ENCODE assay signal across 8 cellular contexts in the genomic region with DNA sequence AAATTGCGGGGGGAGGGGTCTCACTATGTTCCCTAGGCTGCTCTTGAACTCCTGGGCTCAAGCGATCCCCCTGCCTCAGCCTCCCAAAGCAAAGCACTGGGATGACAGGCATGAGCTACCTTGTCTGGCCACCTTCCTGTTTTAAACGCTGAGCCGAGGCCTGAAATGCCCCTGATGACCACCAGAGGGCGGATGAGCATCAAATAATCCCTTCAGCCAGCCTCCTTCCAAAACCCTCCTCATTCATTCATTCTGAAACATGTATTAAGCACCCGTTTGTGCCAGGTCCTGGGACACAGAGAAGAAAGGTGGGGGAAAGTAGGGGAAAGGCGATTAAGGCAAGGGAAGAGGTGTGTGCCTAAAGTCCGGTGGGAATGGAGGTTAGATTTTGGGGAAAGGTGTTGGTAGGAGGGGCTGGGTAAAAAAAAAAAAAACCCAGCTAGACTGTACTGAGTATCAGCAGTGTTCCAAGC. TPM values are rescaled to one million over a fixed set of nuclear protein-coding genes. Genes with fewer than 3 reads are reported as not detected.
DNase-seq lines count a peak whose midpoint lies in the region; ATAC-seq and TF ChIP-seq lines count a peak whose summit lies in the region.

No MANE protein-coding gene starts in this region.

- DNase-seq in CD4-positive, CD25-positive, alpha-beta regulatory T cell = peak; percentile 73 to 90 (median 86)
- peak; percentile 75 for DNase-seq in NCI-H748 treated with DMSO at 0.1 percent for 48 hours (lab: John Stamatoyannopoulos, UW)
- DNase-seq in activated CD4-positive, alpha-beta T cell treated with anti-CD3 and anti-CD28 coated beads, Interleukin-2, amount 50 U/mL, for 1 hour = peak; percentile 82
- peak; percentile 92 for DNase-seq in dermis blood vessel endothelial cell
- DNase-seq in lung (ENCODE audit: low spot score) = peak; percentile 87
- DNase-seq in stimulated activated CD8-positive, alpha-beta memory T cell treated with anti-CD3 and anti-CD28 coated beads, Interleukin-15, amount 100 ng/mL, for 4 hours (ENCODE audit: low read depth in 2 of 2) = peak; percentile 54 to 70

- no peaks in the 10 kb centered on the region for H3K27me3 ChIP-seq in CD4-positive, CD25-positive, alpha-beta regulatory T cell (ENCODE audit: control insufficient read depth, insufficient read depth, low read length)
- H3K27me3 ChIP-seq in lung (ENCODE audit: control insufficient read depth, insufficient read depth) = no peaks in the 10 kb centered on the region

- H3K4me1 Mint-ChIP-seq in CD4-positive, CD25-positive, alpha-beta regulatory T cell = peaks cover 0 to 19% (median 3%) of the 10 kb centered on the region in 4 donors

- H3K9me3 Mint-ChIP-seq in CD4-positive, CD25-positive, alpha-beta regulatory T cell = peaks cover 0 to 5% (median 0%) of the 10 kb centered on the region in 7 donors

- peak; percentile 97 for TF ChIP-seq CTCF in lung (IDR thresholded peaks at IDR 0.05; ENCODE audit: control extremely low read depth, extremely low read depth)

- no peaks in the 10 kb centered on the region for H3K9me3 ChIP-seq in CD4-positive, CD25-positive, alpha-beta regulatory T cell (ENCODE audit: control insufficient read depth in 2 of 2, low read length in 2 of 2)
- H3K9me3 ChIP-seq in lung (ENCODE audit: control insufficient read depth in 2 of 2, insufficient read depth in 1 of 2, low read length in 1 of 2) = no peaks in the 10 kb centered on the region

- H3K36me3 Mint-ChIP-seq in CD4-positive, CD25-positive, alpha-beta regulatory T cell = no peaks in the 10 kb centered on the region

- no peak overlapping the region for H3K4me3 ChIP-seq in CD4-positive, CD25-positive, alpha-beta regulatory T cell (ENCODE audit: low read depth, low read length)
- H3K4me3 ChIP-seq in lung = no peak overlapping the region

- peak overlapping the region in 1 of 3 donors; percentile 36 for H3K27ac Mint-ChIP-seq in CD4-positive, CD25-positive, alpha-beta regulatory T cell

- peaks cover 9% of the 10 kb centered on the region for H3K4me1 ChIP-seq in CD4-positive, CD25-positive, alpha-beta regulatory T cell (ENCODE audit: control insufficient read depth, insufficient read depth, low read length, poor library complexity, severe bottlenecking)
- H3K4me1 ChIP-seq in lung (ENCODE audit: control insufficient read depth in 2 of 2, insufficient read depth in 2 of 2, low read length in 2 of 2) = peaks cover 0 to 10% of the 10 kb centered on the region in 2 donors

- WGBS in lung, 2 donors = 2% methylated on average over 8 of the region's 8 CpGs

- H3K27me3 Mint-ChIP-seq in CD4-positive, CD25-positive, alpha-beta regulatory T cell = peaks cover 18% of the 10 kb centered on the region

- no peak overlapping the region for H3K4me3 Mint-ChIP-seq in CD4-positive, CD25-positive, alpha-beta regulatory T cell

- ATAC-seq in CD4-positive, CD25-positive, alpha-beta regulatory T cell (ENCODE audit: low read depth in 2 of 2) = peak; percentile 70 to 72
- ATAC-seq in HG02798 (IDR thresholded peaks at IDR 0.05; ENCODE audit: poor library complexity, unreplicated experiment) (peak; percentile 22), lung (ENCODE audit: insufficient read depth, low FRiP score) (peak; percentile 6), HG02938 (IDR thresholded peaks at IDR 0.05; ENCODE audit: unreplicated experiment) (no peak)

- no peak overlapping the region for H3K27ac ChIP-seq in CD4-positive, CD25-positive, alpha-beta regulatory T cell (ENCODE audit: insufficient read depth, low read length, poor library complexity, severe bottlenecking)
- H3K27ac ChIP-seq in lung (ENCODE audit: low read depth in 1 of 2, low read length in 1 of 2) = no peak overlapping the region

- H3K36me3 ChIP-seq in CD4-positive, CD25-positive, alpha-beta regulatory T cell (ENCODE audit: control insufficient read depth, insufficient read depth, low read length) = no peaks in the 10 kb centered on the region
- no peaks in the 10 kb centered on the region for H3K36me3 ChIP-seq in lung (ENCODE audit: control insufficient read depth in 2 of 2, insufficient read depth in 2 of 2, low read length in 2 of 2)

RNA-seq across cellular contexts. Expression of gene PTMA, which starts 30.7 kb away (rescaled TPM):
- total RNA-seq in CD4-positive, CD25-positive, alpha-beta regulatory T cell = 1,458 TPM
- polyA plus RNA-seq in CD4-positive, CD25-positive, alpha-beta regulatory T cell = 1,000 to 10,000 TPM; 1,762 to 2,131 (median 2,045) TPM
- total RNA-seq in dermis blood vessel endothelial cell (1,131 and 1,294 TPM in 2 replicates), lung (100 to 1,000 TPM; 755 to 925 TPM)
- polyA plus RNA-seq in lung = 1,000 to 10,000 TPM; 1,633 to 1,655 TPM
